ENCODE assay signal across 18 cellular contexts in genomic region chr9:94222870-94223269, GRCh38. TPM values are rescaled to one million over a fixed set of nuclear protein-coding genes. Genes with fewer than 3 reads are reported as not detected.
DNase-seq lines count a peak whose midpoint lies in the region; TF ChIP-seq lines count a peak whose summit lies in the region.
"Had no signal": no experiment of that assay in that cellular context is flagged by ENCODE, and none has a peak within 500 bp of the region (broad histone marks: within the 10 kb centered on the region; RNA-seq: fewer than 3 reads in every experiment).

No MANE protein-coding gene starts in this region.

- H4K20me1 ChIP-seq in mammary epithelial cell (ENCODE audit: insufficient read depth, low read length) = no peaks in the 10 kb centered on the region

- H3K9ac ChIP-seq in mammary epithelial cell (ENCODE audit: insufficient read depth, low read length) = no peak overlapping the region

- intact Hi-C loops in MCF 10A (cut with micrococcal nuclease) (no loop called here), mammary epithelial cell (cut with micrococcal nuclease) (no loop called here)

- no peak overlapping the region for H2AFZ ChIP-seq in mammary epithelial cell (ENCODE audit: low read depth, low read length)

- no peaks in the 10 kb centered on the region for H3K36me3 ChIP-seq in mammary epithelial cell (ENCODE audit: insufficient read depth, low read length)
- H3K36me3 ChIP-seq: HAP-1 had no signal

- H3K27ac Mint-ChIP-seq in MCF 10A (ENCODE audit: low read depth, unreplicated experiment) = no peak overlapping the region
- H3K27ac Mint-ChIP-seq: B cell; CD4-positive, alpha-beta T cell had no signal

- H3K36me3 Mint-ChIP-seq in MCF 10A (ENCODE audit: insufficient read depth, unreplicated experiment) = no peaks in the 10 kb centered on the region

- H3K27me3 Mint-ChIP-seq in MCF 10A (ENCODE audit: insufficient read depth, unreplicated experiment) = peaks cover 11% of the 10 kb centered on the region

- H3K4me1 Mint-ChIP-seq in MCF 10A (ENCODE audit: insufficient read depth, unreplicated experiment) = no peaks in the 10 kb centered on the region
- H3K4me1 Mint-ChIP-seq: B cell had no signal

- H3K27me3 ChIP-seq in mammary epithelial cell (ENCODE audit: insufficient read depth, low read length) = no peaks in the 10 kb centered on the region

- H3K4me1 ChIP-seq in mammary epithelial cell (ENCODE audit: insufficient read depth, low read length) = no peaks in the 10 kb centered on the region
- H3K4me1 ChIP-seq: HAP-1 had no signal

- peak; percentile 17 for DNase-seq in MCF 10A (ENCODE audit: unreplicated experiment)
- no peak for DNase-seq in mammary epithelial cell
- peak; percentile 65 for DNase-seq in RKO (ENCODE audit: low spot score)
- peak; percentile 57 for DNase-seq in epithelial cell of esophagus (ENCODE audit: low read depth)
- no peak for DNase-seq in GF-D8 (lab: John Stamatoyannopoulos, UW)
- no peak for DNase-seq in T1000 (lab: John Stamatoyannopoulos, UW)
- DNase-seq in ACHN = no peak
- DNase-seq: 8988T; C1 segment of cervical spinal cord; Calu3; CD4-positive, alpha-beta T cell; DMS 273 treated with DMSO at 0.1 percent for 48 hours; DMS79 treated with DMSO at 0.1 percent for 48 hours; EL; GDM1; GOT3 had no signal

- no peak overlapping the region for H3K4me2 ChIP-seq in mammary epithelial cell (ENCODE audit: insufficient read depth, low read depth, low read length)

- H3K9me3 Mint-ChIP-seq in MCF 10A (ENCODE audit: unreplicated experiment) = peaks cover 7% of the 10 kb centered on the region
- H3K9me3 Mint-ChIP-seq: CD4-positive, alpha-beta T cell had no signal

- H3K79me2 ChIP-seq in mammary epithelial cell (ENCODE audit: insufficient read depth, low read length) = no peaks in the 10 kb centered on the region

- no peaks in the 10 kb centered on the region for H3K9me3 ChIP-seq in mammary epithelial cell (replicated peaks; ENCODE audit: insufficient read depth, low read length)

- no peak overlapping the region for H3K27ac ChIP-seq in mammary epithelial cell (ENCODE audit: insufficient read depth, low read depth, low read length)

- H3K4me3 Mint-ChIP-seq in MCF 10A (ENCODE audit: unreplicated experiment) = no peak overlapping the region
- H3K4me3 Mint-ChIP-seq: B cell; CD4-positive, alpha-beta T cell had no signal

- CTCF ChIA-PET in MCF 10A (lab: Yijun Ruan, JAX) (interaction anchor here (0.6 kb wide), 1 partner anchor 700 kb away, joined by 4 read pairs; no protein-coding TSS in a partner anchor), mammary epithelial cell (lab: Charles Lee; ENCODE audit: low non-redundant PET) (no interaction called here)

- in situ Hi-C loops in mammary epithelial cell (cut with MboI; ENCODE audit: low sequenced_read_pairs in 2 of 2) = loop anchor here (25.0 kb wide), 1 partner anchor 536 kb away; no protein-coding TSS in a partner anchor
- in situ Hi-C loops in ACHN (cut with HindIII; ENCODE audit: low pct_ligation_motif_present, low pct_unique_long_range_greater_than_20kb, low sequenced_read_pairs) = no loop called here

- dilution Hi-C loops in mammary epithelial cell (cut with HindIII; ENCODE audit: low sequenced_read_pairs) = no loop called here

- BruUV-seq in MCF 10A (replicated peaks; lab: Mats Ljungman, UMichigan) (no TSS peak), mammary epithelial cell (replicated peaks; lab: Mats Ljungman, UMichigan) (no TSS peak)

- 31% methylated on average over 1 of the region's 1 CpG for whole genome bisulfite sequencing in mammary epithelial cell (ENCODE audit: low coverage, missing lambda C conversion rate)

- no peak overlapping the region for H3K4me3 ChIP-seq in mammary epithelial cell (replicated peaks in 1 of 3; ENCODE audit: insufficient read depth in 1 of 3, low read depth in 2 of 3, low read length in 3 of 3)
- H3K4me3 ChIP-seq in epithelial cell of esophagus (ENCODE audit: low read length) = no peak overlapping the region
- H3K4me3 ChIP-seq: HAP-1 had no signal

- POLR2A ChIA-PET in MCF 10A (lab: Yijun Ruan, JAX) = no interaction called here

- TF ChIP-seq CTCF in MCF 10A (IDR thresholded peaks at IDR 0.05; ENCODE audit: unreplicated experiment) = no peak
- TF ChIP-seq CTCF in mammary epithelial cell (conservative IDR thresholded peaks at IDR 0.05 in 1 of 2, IDR thresholded peaks at IDR 0.05 in 1 of 2; ENCODE audit: extremely low read depth in 1 of 2, insufficient read depth in 1 of 2, low read depth in 1 of 2, low read length in 2 of 2) = no peak
- TF ChIP-seq CTCF in epithelial cell of esophagus (IDR thresholded peaks at IDR 0.05; ENCODE audit: insufficient read depth, low read depth, low read length, missing control alignments) = peak; percentile 25

RNA-seq across cellular contexts. Expression of gene ZNF169, which starts 36.2 kb away (rescaled TPM):
- total RNA-seq in MCF 10A (2022) = 3.9 and 4.6 TPM in 2 replicates
- 1 to 10 TPM; 2.7 to 3.7 TPM for total RNA-seq in mammary epithelial cell
- polyA plus RNA-seq in mammary epithelial cell = 1.4 TPM
- polyA minus RNA-seq in mammary epithelial cell = 0.78 TPM

Comparison
In these comparisons a context has a peak if more than half of its experiments do, and no peak if none do; other contexts are left out.
1. DNase-seq: peak in MCF 10A (single experiment), RKO (single experiment) and epithelial cell of esophagus (single experiment); none in mammary epithelial cell (single experiment), GF-D8 (single experiment), T1000 (single experiment) and ACHN (single experiment).